ENCODE assay signal across 9 cellular contexts in genomic region chr3:156382458-156383346, GRCh38.
DNase-seq lines count a peak whose midpoint lies in the region; ATAC-seq and TF ChIP-seq lines count a peak whose summit lies in the region.
"Had no signal": no experiment of that assay in that cellular context is flagged by ENCODE, and none has a peak within 500 bp of the region (broad histone marks: within the 10 kb centered on the region; RNA-seq: fewer than 3 reads in every experiment).

No MANE protein-coding gene starts in this region.

- peak; percentile 32 for TF ChIP-seq CTCF in CD4-positive, alpha-beta T cell (IDR thresholded peaks at IDR 0.05)
- TF ChIP-seq CTCF in GM13976 (IDR thresholded peaks at IDR 0.05; ENCODE audit: borderline replicate concordance, control extremely low read depth, extremely low read depth, insufficient read depth, missing control alignments) (peak; percentile 57), thoracic aorta (IDR thresholded peaks at IDR 0.05) (peak; percentile 31)

- ATAC-seq in CD4-positive, alpha-beta T cell (ENCODE audit: poor library complexity): no peak
- ATAC-seq in HG03565 (IDR thresholded peaks at IDR 0.05; ENCODE audit: unreplicated experiment) (peak; percentile 79), thoracic aorta (ENCODE audit: insufficient number of reproducible peaks, low FRiP score, low read depth) (no peak)

- peaks cover 16 to 45% of the 10 kb centered on the region in 2 donors for H3K4me1 ChIP-seq in thoracic aorta (ENCODE audit: control insufficient read depth in 1 of 2, low read depth in 2 of 2)

- H3K27me3 ChIP-seq in CD4-positive, alpha-beta T cell (ENCODE audit: control insufficient read depth, insufficient read depth, low read length): no peaks in the 10 kb centered on the region
- no peaks in the 10 kb centered on the region for H3K27me3 ChIP-seq in thoracic aorta (replicated peaks; ENCODE audit: insufficient read depth)
- H3K27me3 ChIP-seq: neutrophil had no signal

- peak in 1 of 10 experiments; percentile 0 for DNase-seq in CD4-positive, alpha-beta T cell
- peak; percentile 45 for DNase-seq in GM13976 (ENCODE audit: low spot score)
- peak; percentile 39 for DNase-seq in SW480 (ENCODE audit: low spot score)
- DNase-seq in glomerular visceral epithelial cell (ENCODE audit: extremely low spot score): peak; percentile 40
- DNase-seq in thoracic aorta (ENCODE audit: low spot score): no peak
- DNase-seq in middle frontal gyrus (ENCODE audit: extremely low spot score, low spot score): no peak
- DNase-seq in epidermal melanocyte (ENCODE audit: insufficient read length, low spot score): no peak

- H3K4me1 Mint-ChIP-seq in CD4-positive, alpha-beta T cell (ENCODE audit: low read depth): no peaks in the 10 kb centered on the region

- in situ Hi-C loops in GM13976 (cut with MboI; ENCODE audit: low sequenced_read_pairs, unreplicated experiment): loop anchor here (10.0 kb wide), 1 partner anchor 218 kb away; no protein-coding TSS in a partner anchor

- H3K36me3 ChIP-seq in thoracic aorta: no peaks in the 10 kb centered on the region
- H3K36me3 ChIP-seq: neutrophil had no signal

- intact Hi-C loops in CD4-positive, alpha-beta T cell (cut with DNase I, micrococcal nuclease): no loop called here

- peaks cover 4% of the 10 kb centered on the region for H3K27me3 Mint-ChIP-seq in CD4-positive, alpha-beta T cell

- CTCF ChIA-PET in CD4-positive, alpha-beta T cell (lab: Charles Lee): interaction anchor here (1.2 to 1.5 kb wide), 2 partner anchors 224 to 231 kb away, joined by 4 to 11 read pairs; no protein-coding TSS in a partner anchor

- no peaks in the 10 kb centered on the region for H3K9me3 Mint-ChIP-seq in CD4-positive, alpha-beta T cell

- H3K9me3 ChIP-seq in CD4-positive, alpha-beta T cell (ENCODE audit: control insufficient read depth, low read length): no peaks in the 10 kb centered on the region
- no peaks in the 10 kb centered on the region for H3K9me3 ChIP-seq in thoracic aorta
- H3K9me3 ChIP-seq: neutrophil had no signal

- POLR2A ChIA-PET in CD4-positive, alpha-beta T cell (lab: Charles Lee): no interaction called here

- H3K36me3 Mint-ChIP-seq in CD4-positive, alpha-beta T cell (ENCODE audit: low read depth): no peaks in the 10 kb centered on the region

- no peak overlapping the region for H3K4me3 ChIP-seq in thoracic aorta

- H3K4me3 Mint-ChIP-seq in CD4-positive, alpha-beta T cell: no peak overlapping the region

- H3K27ac Mint-ChIP-seq in CD4-positive, alpha-beta T cell: no peak overlapping the region

- no peak overlapping the region for H3K27ac ChIP-seq in CD4-positive, alpha-beta T cell (ENCODE audit: low read depth, low read length)
- H3K27ac ChIP-seq in thoracic aorta: no peak overlapping the region
- H3K27ac ChIP-seq: neutrophil had no signal

Comparison
In these comparisons a context has a peak if more than half of its experiments do, and no peak if none do; other contexts are left out.
1. DNase-seq: peak in GM13976 (single experiment), SW480 (single experiment) and glomerular visceral epithelial cell (single experiment); none in thoracic aorta (single experiment), middle frontal gyrus (single experiment) and epidermal melanocyte (single experiment).
2. Peak in every context shown above with its lines, with median percentiles within 50 percentile points of each other: CTCF ChIP-seq.